17 cellular contexts compared by ENCODE assay signal in genomic region chr10:93277360-93277759, GRCh38.
"Had no signal": no experiment of that assay in that cellular context is flagged by ENCODE, and none has a peak within 500 bp of the region (broad histone marks: within the 10 kb centered on the region; RNA-seq: fewer than 3 reads in every experiment).

No MANE protein-coding gene starts in this region.

- H3K36me3 Mint-ChIP-seq: naive thymus-derived CD4-positive, alpha-beta T cell; stimulated activated effector memory CD8-positive, alpha-beta T cell treated with anti-CD3 and anti-CD28 coated beads, Interleukin-12 subunit alpha, Interleukin-12 subunit beta, amount 100 ng/mL, for 72 hours had no signal

- H3K27ac Mint-ChIP-seq: nephron progenitor cell; stimulated activated effector memory CD8-positive, alpha-beta T cell treated with anti-CD3 and anti-CD28 coated beads, Interleukin-12 subunit alpha, Interleukin-12 subunit beta, amount 100 ng/mL, for 72 hours had no signal

- H3K36me3 ChIP-seq: colonic mucosa, heart left ventricle, neutrophil, suprapubic skin, tibial artery, upper lobe of left lung, uterus had no signal

- H3K4me2 ChIP-seq: smooth muscle cell had no signal

- H3K4me1 Mint-ChIP-seq: naive thymus-derived CD4-positive, alpha-beta T cell; stimulated activated effector memory CD8-positive, alpha-beta T cell treated with anti-CD3 and anti-CD28 coated beads, Interleukin-12 subunit alpha, Interleukin-12 subunit beta, amount 100 ng/mL, for 72 hours had no signal

- H3K4me3 Mint-ChIP-seq: naive thymus-derived CD4-positive, alpha-beta T cell; nephron progenitor cell; stimulated activated effector memory CD8-positive, alpha-beta T cell treated with anti-CD3 and anti-CD28 coated beads, Interleukin-12 subunit alpha, Interleukin-12 subunit beta, amount 100 ng/mL, for 72 hours had no signal

- H3K27me3 Mint-ChIP-seq: naive thymus-derived CD4-positive, alpha-beta T cell had no signal

- DNase-seq: colonic mucosa; dermis blood vessel endothelial cell; heart left ventricle; hippocampal formation; naive thymus-derived CD4-positive, alpha-beta T cell; nephron progenitor cell; posterior cingulate gyrus; right cardiac atrium; stimulated activated CD4-positive, alpha-beta T cell treated with anti-CD3 and anti-CD28 coated beads, Interleukin-2, amount 100 ng/mL, for 48 hours; stimulated activated naive CD8-positive, alpha-beta T cell treated with anti-CD3 and anti-CD28 coated beads, Interleukin-15, Interleukin-2, amounts not matched to agents 100 U/mL and 50 U/mL, for 24 hours; tibial artery; upper lobe of left lung; uterus had no signal

- H3K27me3 ChIP-seq: colonic mucosa, heart left ventricle, neutrophil, suprapubic skin, tibial artery, upper lobe of left lung, uterus had no signal

- H3K4me1 ChIP-seq: colonic mucosa, heart left ventricle, suprapubic skin, upper lobe of left lung, uterus had no signal

- ATAC-seq: naive thymus-derived CD4-positive, alpha-beta T cell; right cardiac atrium; stimulated activated effector memory CD8-positive, alpha-beta T cell treated with anti-CD3 and anti-CD28 coated beads, Interleukin-12 subunit alpha, Interleukin-12 subunit beta, amount 100 ng/mL, for 72 hours; stimulated activated naive CD8-positive, alpha-beta T cell treated with anti-CD3 and anti-CD28 coated beads, Interleukin-15, Interleukin-2, amounts not matched to agents 100 U/mL and 50 U/mL, for 24 hours had no signal

- H3K27ac ChIP-seq: colonic mucosa, heart left ventricle, neutrophil, suprapubic skin, tibial artery, upper lobe of left lung, uterus had no signal

- H3K9me3 Mint-ChIP-seq: naive thymus-derived CD4-positive, alpha-beta T cell; stimulated activated effector memory CD8-positive, alpha-beta T cell treated with anti-CD3 and anti-CD28 coated beads, Interleukin-12 subunit alpha, Interleukin-12 subunit beta, amount 100 ng/mL, for 72 hours had no signal

- H3K4me3 ChIP-seq: colonic mucosa, heart left ventricle, smooth muscle cell, suprapubic skin, tibial artery, upper lobe of left lung, uterus had no signal

- H3K9me3 ChIP-seq: colonic mucosa, heart left ventricle, neutrophil, suprapubic skin, tibial artery, upper lobe of left lung, uterus had no signal
